Comparison of ENCODE assay signal across 8 cellular contexts in genomic region chr1:153919879-153920852, GRCh38. TPM values are rescaled to one million over a fixed set of nuclear protein-coding genes. Genes with fewer than 3 reads are reported as not detected.
DNase-seq lines count a peak whose midpoint lies in the region; ATAC-seq and TF ChIP-seq lines count a peak whose summit lies in the region.

No MANE protein-coding gene starts in this region.

- POLR2A ChIA-PET in GM10248 (lab: Yijun Ruan, JAX): interaction anchor here (0.9 kb wide), 1 partner anchor 40 kb away, joined by 3 read pairs; no protein-coding TSS in a partner anchor

- TF ChIP-seq CTCF in GM10248 (IDR thresholded peaks at IDR 0.05; ENCODE audit: control extremely low read depth, extremely low read depth, low read depth, missing control alignments): peak; percentile 57
- TF ChIP-seq CTCF in brain microvascular endothelial cell (IDR thresholded peaks at IDR 0.05; ENCODE audit: low read depth, low read length, missing control alignments): peak; percentile 54
- no peak for TF ChIP-seq CTCF in lung (IDR thresholded peaks at IDR 0.05; ENCODE audit: control extremely low read depth, extremely low read depth)

- H3K4me3 ChIP-seq in brain microvascular endothelial cell (ENCODE audit: low read depth, low read length) (no peak overlapping the region), lung (no peak overlapping the region)

- no peak overlapping the region for H3K27ac ChIP-seq in brain microvascular endothelial cell
- H3K27ac ChIP-seq in lung (ENCODE audit: low read depth in 1 of 2, low read length in 1 of 2): peak overlapping the region; percentile 35 to 37

- H3K4me1 ChIP-seq in lung (ENCODE audit: control insufficient read depth in 2 of 2, insufficient read depth in 2 of 2, low read length in 2 of 2): peaks cover 6 to 21% of the 10 kb centered on the region in 2 donors

- 46 to 48% methylated on average over 4 of the region's 4 CpGs for WGBS in lung, 2 donors

- H3K27me3 ChIP-seq in brain microvascular endothelial cell (replicated peaks) (no peaks in the 10 kb centered on the region), lung (ENCODE audit: control insufficient read depth, insufficient read depth) (no peaks in the 10 kb centered on the region)

- CTCF ChIA-PET in GM10248 (lab: Yijun Ruan, JAX): interaction anchor here (0.8 to 13.6 kb wide), 14 partner anchors 10 to 415 kb away, joined by 3 to 108 read pairs (median 5); partner anchors contain the start of genes DENND4B and JTB

- in situ Hi-C loops in brain microvascular endothelial cell (cut with HindIII; ENCODE audit: low pct_ligation_motif_present, low sequenced_read_pairs): no loop called here

- H3K36me3 ChIP-seq in brain microvascular endothelial cell (replicated peaks) (no peaks in the 10 kb centered on the region), lung (ENCODE audit: control insufficient read depth in 2 of 2, insufficient read depth in 2 of 2, low read length in 2 of 2) (peaks cover 0 to 2% of the 10 kb centered on the region in 2 donors)

- DNase-seq in GM10248 (ENCODE audit: extremely low spot score) (no peak), NAMALWA (ENCODE audit: low spot score) (peak; percentile 64), brain microvascular endothelial cell (no peak), lung (ENCODE audit: low spot score) (no peak)

- ATAC-seq in lung (ENCODE audit: insufficient read depth, low FRiP score): no peak
- ATAC-seq in GM18511 (IDR thresholded peaks at IDR 0.05; ENCODE audit: unreplicated experiment): no peak
- no peak for ATAC-seq in HG02759 (IDR thresholded peaks at IDR 0.05; ENCODE audit: unreplicated experiment)
- no peak for ATAC-seq in GM21528 (IDR thresholded peaks at IDR 0.05; ENCODE audit: low FRiP score, unreplicated experiment)
- no peak for ATAC-seq in HG02870 (IDR thresholded peaks at IDR 0.05; ENCODE audit: unreplicated experiment)

- no peaks in the 10 kb centered on the region for H3K9me3 ChIP-seq in lung (ENCODE audit: control insufficient read depth in 2 of 2, insufficient read depth in 1 of 2, low read length in 1 of 2)

RNA-seq across cellular contexts. Expression of gene GATAD2B, which starts 2.6 kb away (rescaled TPM):
- total RNA-seq in lung: 10 to 100 TPM; 20.8 to 41.7 TPM
- 1 to 10 TPM; 4.6 to 6.0 TPM for polyA plus RNA-seq in lung

RNA-seq across cellular contexts. Expression of gene DENND4B, which starts 26.4 kb away (rescaled TPM):
- total RNA-seq in lung: 10 to 100 TPM; 40.5 to 84.7 TPM
- polyA plus RNA-seq in lung: 10 to 100 TPM; 57.2 to 61.6 TPM

RNA-seq across cellular contexts. Expression of gene CRTC2, which starts 38.2 kb away (rescaled TPM):
- 10 to 100 TPM; 17.7 to 48.7 TPM for total RNA-seq in lung
- polyA plus RNA-seq in lung: 10 to 100 TPM; 41.9 to 43.2 TPM

RNA-seq across cellular contexts. Expression of gene SLC39A1, which starts 43.2 kb away (rescaled TPM):
- 100 to 1,000 TPM in 1 of 2 donors, 10 to 100 TPM in 1; 73.4 to 141 TPM for total RNA-seq in lung
- 100 to 1,000 TPM; 103 to 247 TPM for polyA plus RNA-seq in lung

RNA-seq across cellular contexts. Expression of gene CREB3L4, which starts 47.5 kb away (rescaled TPM):
- total RNA-seq in lung: 10 to 100 TPM; 13.6 to 21.8 TPM
- 10 to 100 TPM in 1 of 2 donors, 1 to 10 TPM in 1; 9.5 to 13.7 TPM for polyA plus RNA-seq in lung
